In genomic region chr1:86214605-86215004, GRCh38 we compare ENCODE assay signal across 29 cellular contexts. TPM values are rescaled to one million over a fixed set of nuclear protein-coding genes. Genes with fewer than 3 reads are reported as not detected.
"Had no signal": no experiment of that assay in that cellular context is flagged by ENCODE, and none has a peak within 500 bp of the region (broad histone marks: within the 10 kb centered on the region; RNA-seq: fewer than 3 reads in every experiment).

No MANE protein-coding gene starts in this region.

- H3K4me2 ChIP-seq: smooth muscle cell had no signal

- H3K9me3 ChIP-seq: neutrophil, pancreas, psoas muscle, spleen, suprapubic skin, testis, tibial artery, transverse colon, upper lobe of right lung, uterus had no signal

- H3K27ac ChIP-seq: neutrophil, pancreas, psoas muscle, skin epidermis, spleen, suprapubic skin, testis, tibial artery, transverse colon, upper lobe of right lung, uterus had no signal

- H3K4me3 ChIP-seq: pancreas, psoas muscle, skin epidermis, smooth muscle cell, spleen, suprapubic skin, testis, tibial artery, transverse colon, upper lobe of right lung, uterus had no signal

- H3K4me1 ChIP-seq: pancreas, psoas muscle, spleen, suprapubic skin, testis, tibial artery, transverse colon, upper lobe of right lung, uterus had no signal

- H3K36me3 ChIP-seq: neutrophil, pancreas, spleen, suprapubic skin, tibial artery, transverse colon, upper lobe of right lung, uterus had no signal

- FAIRE-seq: pancreas had no signal

- DNase-seq: naive thymus-derived CD8-positive, alpha-beta T cell; nephron progenitor cell; nucleus accumbens; pancreas; posterior cingulate gyrus; psoas muscle; right cardiac atrium; spleen; stimulated activated CD4-positive, alpha-beta T cell treated with anti-CD3 and anti-CD28 coated beads, Interleukin-12 subunit alpha, Interleukin-12 subunit beta, amount 100 ng/mL, for 4 hours; stimulated activated CD4-positive, alpha-beta T cell treated with anti-CD3 and anti-CD28 coated beads, Interleukin-1b, Interleukin-23, amount 100 ng/mL, for 48 hours; stimulated activated CD4-positive, alpha-beta T cell treated with anti-CD3 and anti-CD28 coated beads, Interleukin-4, amount 100 ng/mL, for 1 hour; stimulated activated CD4-positive, alpha-beta T cell treated with anti-CD3 and anti-CD28 coated beads, Interleukin-4, amount 100 ng/mL, for 4 hours; stimulated activated CD8-positive, alpha-beta memory T cell treated with anti-CD3 and anti-CD28 coated beads, Interleukin-4, amount 100 ng/mL, for 48 hours; stimulated activated naive CD4-positive, alpha-beta T cell; stimulated activated naive CD8-positive, alpha-beta T cell treated with anti-CD3 and anti-CD28 coated beads, Interleukin-15, amount 100 ng/mL, for 72 hours; stimulated activated naive CD8-positive, alpha-beta T cell treated with anti-CD3 and anti-CD28 coated beads, Interleukin-15, Interleukin-2, amounts not matched to agents 100 U/mL and 50 U/mL, for 24 hours; substantia nigra; testis; tibial artery; transverse colon; upper lobe of right lung; uterus had no signal

- H3K27me3 ChIP-seq: neutrophil, pancreas, spleen, suprapubic skin, testis, tibial artery, transverse colon, upper lobe of right lung, uterus had no signal

- ATAC-seq: naive thymus-derived CD8-positive, alpha-beta T cell; natural killer cell treated with Interleukin-12 subunit alpha and Interleukin-12 subunit beta and Interleukin-15 and Interleukin-18, amount 100 ng/mL, for 72 hours; pancreas; psoas muscle; right cardiac atrium; sciatic nerve; stimulated activated memory B cell treated with anti-CD40 and anti-IgM and Interleukin-4, amounts not matched to agents 10 μg/mL and 1 μg/mL and 100 μg/mL, for 72 hours; stimulated activated naive CD8-positive, alpha-beta T cell treated with anti-CD3 and anti-CD28 coated beads, Interleukin-15, amount 100 ng/mL, for 72 hours; stimulated activated naive CD8-positive, alpha-beta T cell treated with anti-CD3 and anti-CD28 coated beads, Interleukin-15, Interleukin-2, amounts not matched to agents 100 U/mL and 50 U/mL, for 24 hours; upper lobe of right lung had no signal

RNA-seq across cellular contexts. Expression of gene COL24A1, which starts 58.0 kb away (rescaled TPM):
- total RNA-seq: naive thymus-derived CD8-positive, alpha-beta T cell; natural killer cell treated with Interleukin-12 subunit alpha and Interleukin-12 subunit beta and Interleukin-15 and Interleukin-18, amount 100 ng/mL, for 72 hours had no signal
- polyA plus RNA-seq: naive thymus-derived CD8-positive, alpha-beta T cell had no signal
